In genomic region chr14:61388173-61388975, GRCh38 we compare ENCODE assay signal across 8 cellular contexts.
DNase-seq lines count a peak whose midpoint lies in the region; ATAC-seq, FAIRE-seq and TF ChIP-seq lines count a peak whose summit lies in the region.

No MANE protein-coding gene starts in this region.

- H3K4me3 ChIP-seq in AG09309 (ENCODE audit: control insufficient read depth, low read depth, low read length) (no peak overlapping the region), colonic mucosa (no peak overlapping the region), small intestine (ENCODE audit: low read depth in 1 of 2, low read length in 2 of 2) (peak overlapping the region in 1 of 2 donors; percentile 12)

- H3K9ac ChIP-seq in colonic mucosa (ENCODE audit: low read depth in 2 of 2, low read length in 2 of 2) = no peak overlapping the region

- H3K27me3 ChIP-seq in colonic mucosa (no peaks in the 10 kb centered on the region), small intestine (ENCODE audit: control insufficient read depth in 2 of 2, insufficient read depth in 2 of 2, low read length in 2 of 2) (no peaks in the 10 kb centered on the region)

- H3K36me3 ChIP-seq in colonic mucosa (no peaks in the 10 kb centered on the region), small intestine (ENCODE audit: control insufficient read depth in 2 of 2, insufficient read depth in 2 of 2, low read length in 2 of 2) (no peaks in the 10 kb centered on the region)

- ATAC-seq in GM18519 (IDR thresholded peaks at IDR 0.05; ENCODE audit: low FRiP score, unreplicated experiment) (peak; percentile 93), HG03066 (IDR thresholded peaks at IDR 0.05; ENCODE audit: low read depth, unreplicated experiment) (peak; percentile 70)

- FAIRE-seq in small intestine (lab: Jason Lieb, UNC) = no peak

- intact Hi-C loops in colonic mucosa (cut with DNase I) = no loop called here

- TF ChIP-seq CTCF in AG09309 (IDR thresholded peaks at IDR 0.05; ENCODE audit: control insufficient read depth, insufficient read depth, low read depth, low read length, missing control alignments) = no peak
- no peak for TF ChIP-seq CTCF in colonic mucosa (IDR thresholded peaks at IDR 0.05)

- 62 to 90% (median 70%) methylated on average over 7 of the region's 7 CpGs for WGBS in small intestine, 3 donors

- peak; percentile 2 for DNase-seq in AG09309 (ENCODE audit: low read depth)
- DNase-seq in NOMO-1 treated with dmso at 0.1 percent for 144 hours (lab: John Stamatoyannopoulos, UW; ENCODE audit: unreplicated experiment) = peak; percentile 45
- DNase-seq in colonic mucosa = no peak
- DNase-seq in small intestine = peak; percentile 18
- DNase-seq in COR-L47 (lab: John Stamatoyannopoulos, UW) = no peak
- DNase-seq in substantia nigra (lab: John Stamatoyannopoulos, UW) = no peak

- peak overlapping the region; percentile 27 for H3K27ac ChIP-seq in colonic mucosa
- peak overlapping the region; percentile 71 to 76 for H3K27ac ChIP-seq in small intestine (ENCODE audit: low read depth in 1 of 2, low read length in 1 of 2)
- H3K27ac ChIP-seq in substantia nigra (ENCODE audit: low read depth, low read length, poor library complexity, severe bottlenecking) = no peak overlapping the region

- H3K4me1 ChIP-seq in colonic mucosa = no peaks in the 10 kb centered on the region
- H3K4me1 ChIP-seq in small intestine (ENCODE audit: control insufficient read depth in 2 of 2, insufficient read depth in 1 of 2, low read depth in 1 of 2, low read length in 1 of 2) = peaks cover 0 to 5% of the 10 kb centered on the region in 2 donors

- no peaks in the 10 kb centered on the region for H3K9me3 ChIP-seq in colonic mucosa
- H3K9me3 ChIP-seq in small intestine (ENCODE audit: control insufficient read depth, low read depth) = no peaks in the 10 kb centered on the region

Comparison
In these comparisons a context has a peak if more than half of its experiments do, and no peak if none do; other contexts are left out.
1. DNase-seq: peak in AG09309 (single experiment), NOMO-1 treated with dmso at 0.1 percent for 144 hours (single experiment) and small intestine (single experiment); none in colonic mucosa (single experiment), COR-L47 (single experiment) and substantia nigra (0 of 49).